Comparison of ENCODE assay signal across 16 cellular contexts in the genomic region with DNA sequence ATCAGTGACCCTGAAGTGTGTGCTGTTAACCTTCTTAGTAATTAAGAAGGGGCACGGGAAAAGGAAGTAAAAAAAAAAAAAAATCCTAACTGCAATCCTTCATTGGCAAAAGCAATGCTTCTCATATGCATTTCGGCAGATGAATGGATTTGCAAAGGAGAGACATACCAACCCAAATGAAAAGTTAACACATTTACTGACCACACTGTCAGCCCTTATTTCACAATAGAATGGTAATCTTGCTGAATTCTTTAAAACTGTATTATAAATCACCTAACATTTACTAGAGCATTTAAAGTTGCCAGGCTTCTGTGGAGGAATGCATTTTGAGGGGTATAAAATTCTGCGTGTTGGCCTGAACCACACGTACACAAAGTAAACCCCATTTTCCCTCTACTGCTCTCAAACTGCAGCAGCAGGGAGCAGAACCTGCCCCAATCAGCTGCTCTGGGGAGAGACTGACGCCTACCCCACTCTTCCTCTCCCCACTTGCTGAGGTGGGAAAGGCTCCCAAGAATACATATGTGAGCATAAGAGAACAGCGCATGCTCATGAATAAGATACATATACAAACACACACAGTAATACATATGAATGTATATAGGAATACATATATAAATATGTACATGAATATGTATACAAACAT.
DNase-seq lines count a peak whose midpoint lies in the region; ATAC-seq and TF ChIP-seq lines count a peak whose summit lies in the region.
"Had no signal": no experiment of that assay in that cellular context is flagged by ENCODE, and none has a peak within 500 bp of the region (broad histone marks: within the 10 kb centered on the region; RNA-seq: fewer than 3 reads in every experiment).

No MANE protein-coding gene starts in this region.

- no peak for ATAC-seq in T-cell (replicated peaks in 1 of 4)
- no peak for ATAC-seq in stimulated activated naive B cell treated with anti-CD40 and anti-IgM and Interleukin-4, amounts not matched to agents 10 μg/mL and 1 μg/mL and 100 μg/mL, for 72 hours (replicated peaks)

- no peaks in the 10 kb centered on the region for H3K36me3 ChIP-seq in breast epithelium
- H3K36me3 ChIP-seq: upper lobe of left lung had no signal

- intact Hi-C loops in activated naive CD4-positive, alpha-beta T cell treated with anti-CD3 and anti-CD28 coated beads for 36 hours (cut with micrococcal nuclease), result no loop called here
- intact Hi-C loops in breast epithelium (cut with DNase I; ENCODE audit: low total_unique reads), result no loop called here
- intact Hi-C loops in activated T-helper 1 cell treated with anti-CD3 and anti-CD28 coated beads, Interleukin-12 subunit alpha, Interleukin-12 subunit beta, Interleukin-2, Interleukin-4 antibody, amounts not matched to agents 30 ng/mL and 10 ng/mL and 1 ng/mL, durations not matched to agents 14 hours and 24 hours and 36 hours (cut with micrococcal nuclease), result no loop called here

- H3K4me1 Mint-ChIP-seq in activated naive CD4-positive, alpha-beta T cell treated with anti-CD3 and anti-CD28 coated beads for 36 hours (ENCODE audit: low read depth), result peaks cover 84% of the 10 kb centered on the region
- peaks cover 76 to 84% (median 78%) of the 10 kb centered on the region in 3 donors for H3K4me1 Mint-ChIP-seq in T-cell
- H3K4me1 Mint-ChIP-seq in stimulated activated naive B cell treated with anti-CD40 and anti-IgM and Interleukin-4, amounts not matched to agents 10 μg/mL and 1 μg/mL and 100 μg/mL, for 72 hours, result peaks cover 43 to 82% of the 10 kb centered on the region in 2 donors
- peaks cover 38% of the 10 kb centered on the region for H3K4me1 Mint-ChIP-seq in activated T-helper 1 cell treated with anti-CD3 and anti-CD28 coated beads, Interleukin-12 subunit alpha, Interleukin-12 subunit beta, Interleukin-2, Interleukin-4 antibody, amounts not matched to agents 30 ng/mL and 10 ng/mL and 1 ng/mL, durations not matched to agents 14 hours and 24 hours and 36 hours (ENCODE audit: low read depth)

- no peaks in the 10 kb centered on the region for H3K9me3 Mint-ChIP-seq in activated naive CD4-positive, alpha-beta T cell treated with anti-CD3 and anti-CD28 coated beads for 36 hours
- H3K9me3 Mint-ChIP-seq in T-cell, result peaks cover 0 to 7% (median 0%) of the 10 kb centered on the region in 3 donors
- H3K9me3 Mint-ChIP-seq in stimulated activated naive B cell treated with anti-CD40 and anti-IgM and Interleukin-4, amounts not matched to agents 10 μg/mL and 1 μg/mL and 100 μg/mL, for 72 hours, result peaks cover 5% of the 10 kb centered on the region in 2 donors
- H3K9me3 Mint-ChIP-seq in activated T-helper 1 cell treated with anti-CD3 and anti-CD28 coated beads, Interleukin-12 subunit alpha, Interleukin-12 subunit beta, Interleukin-2, Interleukin-4 antibody, amounts not matched to agents 30 ng/mL and 10 ng/mL and 1 ng/mL, durations not matched to agents 14 hours and 24 hours and 36 hours, result no peaks in the 10 kb centered on the region

- no peaks in the 10 kb centered on the region for H3K9me3 ChIP-seq in breast epithelium
- H3K9me3 ChIP-seq: upper lobe of left lung had no signal

- no peaks in the 10 kb centered on the region for H3K36me3 Mint-ChIP-seq in activated naive CD4-positive, alpha-beta T cell treated with anti-CD3 and anti-CD28 coated beads for 36 hours (ENCODE audit: low read depth)
- peaks cover 30% of the 10 kb centered on the region for H3K36me3 Mint-ChIP-seq in T-cell
- H3K36me3 Mint-ChIP-seq in stimulated activated naive B cell treated with anti-CD40 and anti-IgM and Interleukin-4, amounts not matched to agents 10 μg/mL and 1 μg/mL and 100 μg/mL, for 72 hours, result peaks cover 19 to 32% of the 10 kb centered on the region in 2 donors
- H3K36me3 Mint-ChIP-seq in activated T-helper 1 cell treated with anti-CD3 and anti-CD28 coated beads, Interleukin-12 subunit alpha, Interleukin-12 subunit beta, Interleukin-2, Interleukin-4 antibody, amounts not matched to agents 30 ng/mL and 10 ng/mL and 1 ng/mL, durations not matched to agents 14 hours and 24 hours and 36 hours (ENCODE audit: low read depth), result no peaks in the 10 kb centered on the region

- no peaks in the 10 kb centered on the region for H3K4me1 ChIP-seq in breast epithelium

- CTCF ChIA-PET in activated naive CD4-positive, alpha-beta T cell treated with anti-CD3 and anti-CD28 coated beads for 36 hours (lab: Charles Lee), result interaction anchor here (3.8 kb wide), 1 partner anchor 13 kb away, joined by 12 read pairs; no protein-coding TSS in a partner anchor
- CTCF ChIA-PET in T-cell (lab: Charles Lee), result no interaction called here

- H3K4me3 ChIP-seq in fibroblast of mammary gland (ENCODE audit: control insufficient read depth, low read depth, low read length) (no peak overlapping the region), breast epithelium (no peak overlapping the region)
- H3K4me3 ChIP-seq: PC-9, upper lobe of left lung had no signal

- POLR2A ChIA-PET in T-cell (lab: Charles Lee), result no interaction called here

- peak overlapping the region; percentile 76 for H3K27ac Mint-ChIP-seq in activated naive CD4-positive, alpha-beta T cell treated with anti-CD3 and anti-CD28 coated beads for 36 hours
- H3K27ac Mint-ChIP-seq in T-cell, result peak overlapping the region; percentile 83 to 90
- peak overlapping the region; percentile 93 for H3K27ac Mint-ChIP-seq in stimulated activated naive B cell treated with anti-CD40 and anti-IgM and Interleukin-4, amounts not matched to agents 10 μg/mL and 1 μg/mL and 100 μg/mL, for 72 hours
- no peak overlapping the region for H3K27ac Mint-ChIP-seq in activated T-helper 1 cell treated with anti-CD3 and anti-CD28 coated beads, Interleukin-12 subunit alpha, Interleukin-12 subunit beta, Interleukin-2, Interleukin-4 antibody, amounts not matched to agents 30 ng/mL and 10 ng/mL and 1 ng/mL, durations not matched to agents 14 hours and 24 hours and 36 hours

- H3K27ac ChIP-seq in breast epithelium, result no peak overlapping the region
- H3K27ac ChIP-seq: PC-9, upper lobe of left lung had no signal

- no peaks in the 10 kb centered on the region for H3K27me3 ChIP-seq in breast epithelium
- H3K27me3 ChIP-seq: upper lobe of left lung had no signal

- TF ChIP-seq CTCF in fibroblast of mammary gland (conservative IDR thresholded peaks at IDR 0.05; ENCODE audit: control insufficient read depth, insufficient read depth, low read depth, low read length) (no peak), breast epithelium (IDR thresholded peaks at IDR 0.05) (no peak)

- H3K4me3 Mint-ChIP-seq in activated naive CD4-positive, alpha-beta T cell treated with anti-CD3 and anti-CD28 coated beads for 36 hours, result peak overlapping the region; percentile 30
- peak overlapping the region in 2 of 3 donors; percentile 11 to 68 for H3K4me3 Mint-ChIP-seq in T-cell
- H3K4me3 Mint-ChIP-seq in stimulated activated naive B cell treated with anti-CD40 and anti-IgM and Interleukin-4, amounts not matched to agents 10 μg/mL and 1 μg/mL and 100 μg/mL, for 72 hours, result peak overlapping the region; percentile 71
- H3K4me3 Mint-ChIP-seq in activated T-helper 1 cell treated with anti-CD3 and anti-CD28 coated beads, Interleukin-12 subunit alpha, Interleukin-12 subunit beta, Interleukin-2, Interleukin-4 antibody, amounts not matched to agents 30 ng/mL and 10 ng/mL and 1 ng/mL, durations not matched to agents 14 hours and 24 hours and 36 hours, result no peak overlapping the region

- no peaks in the 10 kb centered on the region for H3K27me3 Mint-ChIP-seq in activated naive CD4-positive, alpha-beta T cell treated with anti-CD3 and anti-CD28 coated beads for 36 hours (ENCODE audit: low read depth)
- no peaks in the 10 kb centered on the region for H3K27me3 Mint-ChIP-seq in T-cell
- H3K27me3 Mint-ChIP-seq in stimulated activated naive B cell treated with anti-CD40 and anti-IgM and Interleukin-4, amounts not matched to agents 10 μg/mL and 1 μg/mL and 100 μg/mL, for 72 hours, result no peaks in the 10 kb centered on the region
- H3K27me3 Mint-ChIP-seq in activated T-helper 1 cell treated with anti-CD3 and anti-CD28 coated beads, Interleukin-12 subunit alpha, Interleukin-12 subunit beta, Interleukin-2, Interleukin-4 antibody, amounts not matched to agents 30 ng/mL and 10 ng/mL and 1 ng/mL, durations not matched to agents 14 hours and 24 hours and 36 hours (ENCODE audit: insufficient read depth), result peaks cover 24% of the 10 kb centered on the region
- H3K27me3 Mint-ChIP-seq: progenitor cell of endocrine pancreas had no signal

- no peak for DNase-seq in activated naive CD4-positive, alpha-beta T cell treated with anti-CD3 and anti-CD28 coated beads for 36 hours
- DNase-seq in activated naive CD4-positive, alpha-beta T cell treated with Interleukin-2 at 50 U/mL for 16 hours, result no peak
- DNase-seq in T-cell (no peak), fibroblast of mammary gland (ENCODE audit: low read depth) (peak; percentile 6), breast epithelium (ENCODE audit: low spot score in 2 of 2) (no peak), iPS-NIHi11 (ENCODE audit: low spot score) (no peak)
- DNase-seq in stimulated activated naive B cell treated with anti-CD40 and anti-IgM and Interleukin-4, amounts not matched to agents 10 μg/mL and 1 μg/mL and 100 μg/mL, for 72 hours, result no peak
- no peak for DNase-seq in activated T-helper 1 cell treated with anti-CD3 and anti-CD28 coated beads, Interleukin-12 subunit alpha, Interleukin-12 subunit beta, Interleukin-2, Interleukin-4 antibody, amounts not matched to agents 30 ng/mL and 10 ng/mL and 1 ng/mL, durations not matched to agents 14 hours and 24 hours and 36 hours (ENCODE audit: low spot score)
- DNase-seq: DMS79; mammary epithelial cell; NCI-H1105; NCI-H226; PC-9; stimulated activated CD4-positive, alpha-beta T cell treated with anti-CD3 and anti-CD28 coated beads, Interleukin-15, amount 100 ng/mL, for 24 hours; upper lobe of left lung had no signal

- TF ChIP-seq POLR2A in breast epithelium (IDR thresholded peaks at IDR 0.05), result no peak
